ENCODE assay signal across 1 cellular context in genomic region chr12:24839268-24839791, GRCh38.
TF ChIP-seq lines count a peak whose summit lies in the region.

No MANE protein-coding gene starts in this region.

TF ChIP-seq in GM23338, 12 proteins besides CTCF, POLR2A, EP300 and RAD21 (continued from another document):
- TF ChIP-seq REST (IDR thresholded peaks at IDR 0.05; ENCODE audit: unreplicated experiment) (no peak), EZH2 (IDR thresholded peaks at IDR 0.05; ENCODE audit: low read depth, unreplicated experiment) (no peak), JUNB (IDR thresholded peaks at IDR 0.05; ENCODE audit: unreplicated experiment) (no peak), CREB1 (CRISPR knock-in tag; IDR thresholded peaks at IDR 0.05; ENCODE audit: low read depth) (no peak), POLR2AphosphoS5 (IDR thresholded peaks at IDR 0.05; ENCODE audit: low read depth) (no peak), ZNF331 (CRISPR knock-in tag; IDR thresholded peaks at IDR 0.05; ENCODE audit: low read depth) (no peak)
TF ChIP-seq in GM23338: peak in this region for 0.
